12 cellular contexts compared by ENCODE assay signal in the genomic region with DNA sequence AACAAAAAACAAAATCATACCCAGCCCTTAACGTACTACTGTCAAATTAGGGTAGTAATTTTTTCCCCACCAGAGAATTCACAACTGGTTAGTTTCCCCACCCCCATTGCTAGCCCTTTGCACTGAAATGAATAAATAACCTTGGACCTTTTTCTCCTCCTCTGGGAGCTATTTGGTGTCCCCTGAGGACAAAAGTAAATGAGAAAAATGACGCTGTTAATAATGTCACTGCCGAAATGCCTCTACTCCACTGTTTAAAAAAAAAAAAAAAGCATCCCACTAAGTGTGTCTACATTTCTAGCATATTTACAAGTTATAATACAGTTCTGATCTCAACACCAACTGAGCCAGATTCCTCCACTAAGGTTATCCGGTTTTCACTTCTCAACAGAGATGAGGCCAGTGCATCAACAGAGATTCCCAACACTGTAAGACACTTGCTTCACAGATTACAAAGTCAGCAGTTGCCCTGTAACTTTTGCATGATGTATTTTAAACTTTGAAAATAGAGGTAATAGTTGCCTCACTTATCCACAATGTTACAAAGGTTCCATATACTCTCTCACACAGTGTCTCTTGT. TPM values are rescaled to one million over a fixed set of nuclear protein-coding genes. Genes with fewer than 3 reads are reported as not detected.
DNase-seq lines count a peak whose midpoint lies in the region; FAIRE-seq and TF ChIP-seq lines count a peak whose summit lies in the region.
"Had no signal": no experiment of that assay in that cellular context is flagged by ENCODE, and none has a peak within 500 bp of the region (broad histone marks: within the 10 kb centered on the region; RNA-seq: fewer than 3 reads in every experiment).

No MANE protein-coding gene starts in this region.

- H3K4me1 ChIP-seq in BE2C (peaks cover 11% of the 10 kb centered on the region), sigmoid colon (peaks cover 0 to 63% (median 54%) of the 10 kb centered on the region in 4 donors), kidney (ENCODE audit: control insufficient read depth in 1 of 2, insufficient read depth in 1 of 2, low read depth in 1 of 2, low read length in 2 of 2) (peaks cover 13 to 23% of the 10 kb centered on the region in 2 donors)

- H3K9me3 ChIP-seq in BE2C (no peaks in the 10 kb centered on the region), sigmoid colon (no peaks in the 10 kb centered on the region), kidney (ENCODE audit: control insufficient read depth in 1 of 2, low read length in 2 of 2) (no peaks in the 10 kb centered on the region)

- TF ChIP-seq CTCF in BE2C (IDR thresholded peaks at IDR 0.05; ENCODE audit: low read depth, low read length) (no peak), sigmoid colon (IDR thresholded peaks at IDR 0.05) (no peak), kidney (IDR thresholded peaks at IDR 0.05; ENCODE audit: borderline replicate concordance, extremely low read depth, insufficient read depth) (no peak)

- TF ChIP-seq POLR2A in sigmoid colon (IDR thresholded peaks at IDR 0.05) = no peak

- no peak overlapping the region for H3K9ac ChIP-seq in kidney (ENCODE audit: low read length in 2 of 2)

- H3K27ac ChIP-seq in epithelial cell of prostate (peak overlapping the region; percentile 96), sigmoid colon (peak overlapping the region; percentile 98 to 99 (median 98)), kidney (ENCODE audit: low read depth in 2 of 2, low read length in 2 of 2) (no peak overlapping the region)

- no peak for TF ChIP-seq EP300 in sigmoid colon (IDR thresholded peaks at IDR 0.05)

- intact Hi-C loops in sigmoid colon (cut with DNase I) (no loop called here), kidney (cut with DNase I) (no loop called here)

- H3K4me3 ChIP-seq in BE2C (ENCODE audit: low read depth, low read length) (peak overlapping the region; percentile 76), sigmoid colon (no peak overlapping the region), kidney (ENCODE audit: low read length in 2 of 2) (no peak overlapping the region)

- DNase-seq in BE2C = no peak
- DNase-seq in NCI-H446 treated with DMSO at 0.1 percent for 48 hours (lab: John Stamatoyannopoulos, UW) = peak; percentile 94
- no peak for DNase-seq in epithelial cell of prostate (ENCODE audit: low read depth, low spot score)
- DNase-seq in sigmoid colon = no peak
- no peak for DNase-seq in kidney
- DNase-seq in NAMALWA (ENCODE audit: low spot score) = no peak
- DNase-seq in AML-193 (lab: John Stamatoyannopoulos, UW) = no peak
- DNase-seq in stimulated activated CD4-positive, alpha-beta T cell treated with anti-CD3 and anti-CD28 coated beads, Interleukin-2, amount 100 ng/mL, for 24 hours = no peak
- DNase-seq: activated T-cell treated with anti-CD3 and anti-CD28 coated beads for 4 hours; CD4-positive, alpha-beta memory T cell; NCI-H1417 had no signal

- no peaks in the 10 kb centered on the region for H3K27me3 ChIP-seq in BE2C
- H3K27me3 ChIP-seq in sigmoid colon = no peaks in the 10 kb centered on the region

- WGBS in sigmoid colon, 2 donors = 83 to 88% methylated on average over 4 of the region's 4 CpGs

- FAIRE-seq in kidney (lab: Jason Lieb, UNC) = no peak
- FAIRE-seq: bronchial epithelial cell had no signal

- H3K36me3 ChIP-seq in BE2C = no peaks in the 10 kb centered on the region
- H3K36me3 ChIP-seq in sigmoid colon = no peaks in the 10 kb centered on the region
- H3K36me3 ChIP-seq in kidney (ENCODE audit: control insufficient read depth in 1 of 2, insufficient read depth in 2 of 2, low read length in 2 of 2) = no peaks in the 10 kb centered on the region

RNA-seq across cellular contexts. Expression of a gene that starts 5.1 kb away (rescaled TPM):
- polyA plus RNA-seq in BE2C (2012; ENCODE audit: insufficient read depth, insufficient read length, low read depth) = 9.2 TPM
- total RNA-seq in sigmoid colon (100 to 1,000 TPM in 1 of 4 donors, 10 to 100 TPM in 3; 45.3 to 129 (median 59.9) TPM), kidney (112 TPM)
- polyA plus RNA-seq in sigmoid colon (10 to 100 TPM in 1 of 3 donors, 1 to 10 TPM in 2; 3.7 to 12.5 (median 4.8) TPM), kidney (ENCODE audit: insufficient read depth, low read depth, low replicate concordance) (15.6 TPM)
- total RNA-seq: CD4-positive, alpha-beta memory T cell had no signal
- polyA plus RNA-seq: CD4-positive, alpha-beta memory T cell had no signal

Comparison
In these comparisons a context has a peak if more than half of its experiments do, and no peak if none do; other contexts are left out.
1. H3K27ac ChIP-seq: peak in epithelial cell of prostate (single experiment) and sigmoid colon (4 of 4); none in kidney (0 of 2).